ENCODE assay signal across 10 cellular contexts in the genomic region with DNA sequence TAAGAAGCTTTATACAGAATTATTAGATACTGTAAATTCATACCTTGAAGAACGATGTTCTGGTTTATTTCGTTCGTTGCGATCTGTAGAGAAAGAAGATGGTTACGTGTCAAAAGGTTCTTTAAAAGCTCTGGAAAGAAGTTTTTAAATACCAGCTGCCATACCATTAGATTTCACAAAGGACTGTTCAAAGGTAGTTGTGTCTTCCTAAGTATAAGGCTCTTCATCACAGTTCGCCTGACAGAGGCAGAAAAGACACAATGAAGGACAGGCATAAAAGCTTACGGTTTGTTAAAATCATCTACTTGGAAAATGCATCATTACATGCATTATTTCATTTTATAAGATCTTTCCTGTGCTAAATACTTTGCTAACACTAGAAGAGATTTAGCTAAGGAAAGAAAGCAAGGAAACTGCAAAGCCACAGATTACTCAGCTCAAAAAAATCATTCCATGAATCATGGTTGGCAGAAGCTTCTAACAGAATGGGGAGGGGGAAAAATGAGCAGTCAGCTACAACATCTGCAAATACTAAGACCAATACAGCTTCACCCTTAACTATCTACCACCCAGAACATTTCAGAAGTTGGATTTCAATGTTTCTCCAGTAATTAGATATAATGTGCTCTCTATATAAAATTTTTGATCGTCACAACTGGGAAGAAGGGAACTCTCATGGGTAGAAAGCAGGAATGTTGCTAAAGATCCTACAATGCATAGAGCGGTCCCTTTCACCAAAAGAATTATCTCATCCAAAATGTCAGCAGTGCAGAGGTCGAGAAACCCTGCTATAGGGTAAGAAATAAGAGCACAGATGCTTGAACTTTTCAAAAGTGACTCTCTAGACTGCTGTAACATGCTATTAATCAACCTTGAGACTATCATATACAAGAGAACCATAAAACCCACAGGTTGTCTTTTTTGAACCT. TPM values are rescaled to one million over a fixed set of nuclear protein-coding genes. Genes with fewer than 3 reads are reported as not detected.
A peak's percentile ranks its signal among the peaks of the same experiment; 100 is the strongest.
DNase-seq lines count a peak whose midpoint lies in the region; ATAC-seq and TF ChIP-seq lines count a peak whose summit lies in the region.
"Had no signal": no experiment of that assay in that cellular context is flagged by ENCODE, and none has a peak within 500 bp of the region (broad histone marks: within the 10 kb centered on the region; RNA-seq: fewer than 3 reads in every experiment).

No MANE protein-coding gene starts in this region.

- TF ChIP-seq CTCF in fibroblast of mammary gland (conservative IDR thresholded peaks at IDR 0.05; ENCODE audit: control insufficient read depth, insufficient read depth, low read depth, low read length) = no peak

- DNase-seq in NCI-H82 (lab: John Stamatoyannopoulos, UW) (peak; percentile 5), NCI-H82 treated with DMSO at 0.1 percent for 48 hours (lab: John Stamatoyannopoulos, UW; ENCODE audit: unreplicated experiment) (no peak), fibroblast of mammary gland (ENCODE audit: low read depth) (peak; percentile 91), myocyte (ENCODE audit: low read depth) (peak; percentile 77), D341Med (ENCODE audit: low spot score) (no peak)
- DNase-seq: natural killer cell had no signal

- ATAC-seq in GM18868 (IDR thresholded peaks at IDR 0.05; ENCODE audit: unreplicated experiment) (no peak), HG03565 (IDR thresholded peaks at IDR 0.05; ENCODE audit: unreplicated experiment) (no peak), GM21528 (IDR thresholded peaks at IDR 0.05; ENCODE audit: low FRiP score, unreplicated experiment) (no peak)
- ATAC-seq: activated T-helper 17 cell treated with anti-CD3 and anti-CD28 coated beads, Interleukin-2, amount 50 U/mL, for 72 hours; natural killer cell had no signal

- H3K4me3 ChIP-seq in fibroblast of mammary gland (ENCODE audit: control insufficient read depth, low read depth, low read length) = peak overlapping the region; percentile 66

RNA-seq across cellular contexts. Expression of a gene that starts 50.7 kb away (rescaled TPM):
- not detected in 2 replicates for total RNA-seq in myocyte
- polyA plus RNA-seq in myocyte (2012) = not detected
- total RNA-seq: activated T-helper 17 cell treated with anti-CD3 and anti-CD28 coated beads, Interleukin-2, amount 50 U/mL, for 72 hours; natural killer cell had no signal

Comparison
In these comparisons a context has a peak if more than half of its experiments do, and no peak if none do; other contexts are left out.
1. DNase-seq: peak in NCI-H82 (single experiment), fibroblast of mammary gland (single experiment) and myocyte (single experiment); none in NCI-H82 treated with DMSO at 0.1 percent for 48 hours (single experiment) and D341Med (single experiment).